8 cellular contexts compared by ENCODE assay signal in genomic region chr21:37207441-37208009, GRCh38. TPM values are rescaled to one million over a fixed set of nuclear protein-coding genes. Genes with fewer than 3 reads are reported as not detected.
A peak's percentile ranks its signal among the peaks of the same experiment; 100 is the strongest.
DNase-seq lines count a peak whose midpoint lies in the region; ATAC-seq, FAIRE-seq and TF ChIP-seq lines count a peak whose summit lies in the region.

No MANE protein-coding gene starts in this region.

- FAIRE-seq in bronchial epithelial cell (lab: Jason Lieb, UNC), result no peak

- H3K36me3 ChIP-seq in bronchial epithelial cell (ENCODE audit: control insufficient read depth, insufficient read depth, low read length) (no peaks in the 10 kb centered on the region), neural cell (ENCODE audit: insufficient read depth, low read length) (peaks cover 12% of the 10 kb centered on the region), brain microvascular endothelial cell (replicated peaks) (peaks cover 19% of the 10 kb centered on the region)

- no peaks in the 10 kb centered on the region for H3K79me2 ChIP-seq in neural cell (replicated peaks; ENCODE audit: insufficient read depth, low read length)

- TF ChIP-seq RAD21 in neural cell (conservative IDR thresholded peaks at IDR 0.05), result no peak

- in situ Hi-C loops in brain microvascular endothelial cell (cut with HindIII; ENCODE audit: low pct_ligation_motif_present, low sequenced_read_pairs), result no loop called here

- no peak overlapping the region for H2AFZ ChIP-seq in neural cell (ENCODE audit: low read depth, low read length)

- H3K27ac ChIP-seq in neural cell (ENCODE audit: low read length) (no peak overlapping the region), brain microvascular endothelial cell (no peak overlapping the region)

- no peaks in the 10 kb centered on the region for H3K27me3 ChIP-seq in bronchial epithelial cell (ENCODE audit: control insufficient read depth, insufficient read depth, low read length)
- H3K27me3 ChIP-seq in neural cell (ENCODE audit: insufficient read depth, low read depth, low read length), result no peaks in the 10 kb centered on the region
- no peaks in the 10 kb centered on the region for H3K27me3 ChIP-seq in brain microvascular endothelial cell (replicated peaks)

- H3K9ac ChIP-seq in neural cell (ENCODE audit: low read length), result no peak overlapping the region

- H3F3A ChIP-seq in neural cell (ENCODE audit: insufficient read depth, low read length, poor library complexity, severe bottlenecking), result no peaks in the 10 kb centered on the region

- no peaks in the 10 kb centered on the region for H3K9me3 ChIP-seq in neural cell (ENCODE audit: low read length)

- TF ChIP-seq EP300 in neural cell (conservative IDR thresholded peaks at IDR 0.05; ENCODE audit: poor library complexity, severe bottlenecking), result no peak

- peak; percentile 45 for ATAC-seq in GM21737 (IDR thresholded peaks at IDR 0.05; ENCODE audit: unreplicated experiment)
- no peak for ATAC-seq in GM19467 (IDR thresholded peaks at IDR 0.05; ENCODE audit: unreplicated experiment)

- TF ChIP-seq CTCF in bronchial epithelial cell (IDR thresholded peaks at IDR 0.05; ENCODE audit: insufficient read depth, low read length, severe bottlenecking), result no peak
- no peak for TF ChIP-seq CTCF in neural cell (IDR thresholded peaks at IDR 0.05; ENCODE audit: poor library complexity, severe bottlenecking)
- no peak for TF ChIP-seq CTCF in brain microvascular endothelial cell (IDR thresholded peaks at IDR 0.05; ENCODE audit: low read depth, low read length, missing control alignments)

- no peak overlapping the region for H3K4me3 ChIP-seq in bronchial epithelial cell (ENCODE audit: low read depth, low read length)
- H3K4me3 ChIP-seq in neural cell (ENCODE audit: low read length), result no peak overlapping the region
- no peak overlapping the region for H3K4me3 ChIP-seq in brain microvascular endothelial cell (ENCODE audit: low read depth, low read length)

- no peaks in the 10 kb centered on the region for H4K20me1 ChIP-seq in neural cell (ENCODE audit: insufficient read depth)

- H3K4me2 ChIP-seq in neural cell (ENCODE audit: low read length), result no peak overlapping the region

- DNase-seq in NCI-H345 (lab: John Stamatoyannopoulos, UW) (peak; percentile 43), NCI-H345 treated with DMSO at 0.1 percent for 48 hours (lab: John Stamatoyannopoulos, UW; ENCODE audit: unreplicated experiment) (no peak), LoVo (ENCODE audit: low spot score) (peak; percentile 39), bronchial epithelial cell (ENCODE audit: low read depth) (peak; percentile 40), brain microvascular endothelial cell (no peak)

- no peaks in the 10 kb centered on the region for H3K9me2 ChIP-seq in neural cell (ENCODE audit: insufficient read depth, low read length)

TF ChIP-seq in neural cell, 6 proteins besides CTCF, POLR2A, EP300 and RAD21:
- TF ChIP-seq SMC3 (conservative IDR thresholded peaks at IDR 0.05; ENCODE audit: poor library complexity), result no peak
- TF ChIP-seq POLR2AphosphoS5 (IDR thresholded peaks at IDR 0.05), result peak; percentile 3
- TF ChIP-seq EZH2 (IDR thresholded peaks at IDR 0.05; ENCODE audit: borderline replicate concordance, insufficient read depth, low read length, poor library complexity, severe bottlenecking), result no peak
- TF ChIP-seq, protein P1, sequence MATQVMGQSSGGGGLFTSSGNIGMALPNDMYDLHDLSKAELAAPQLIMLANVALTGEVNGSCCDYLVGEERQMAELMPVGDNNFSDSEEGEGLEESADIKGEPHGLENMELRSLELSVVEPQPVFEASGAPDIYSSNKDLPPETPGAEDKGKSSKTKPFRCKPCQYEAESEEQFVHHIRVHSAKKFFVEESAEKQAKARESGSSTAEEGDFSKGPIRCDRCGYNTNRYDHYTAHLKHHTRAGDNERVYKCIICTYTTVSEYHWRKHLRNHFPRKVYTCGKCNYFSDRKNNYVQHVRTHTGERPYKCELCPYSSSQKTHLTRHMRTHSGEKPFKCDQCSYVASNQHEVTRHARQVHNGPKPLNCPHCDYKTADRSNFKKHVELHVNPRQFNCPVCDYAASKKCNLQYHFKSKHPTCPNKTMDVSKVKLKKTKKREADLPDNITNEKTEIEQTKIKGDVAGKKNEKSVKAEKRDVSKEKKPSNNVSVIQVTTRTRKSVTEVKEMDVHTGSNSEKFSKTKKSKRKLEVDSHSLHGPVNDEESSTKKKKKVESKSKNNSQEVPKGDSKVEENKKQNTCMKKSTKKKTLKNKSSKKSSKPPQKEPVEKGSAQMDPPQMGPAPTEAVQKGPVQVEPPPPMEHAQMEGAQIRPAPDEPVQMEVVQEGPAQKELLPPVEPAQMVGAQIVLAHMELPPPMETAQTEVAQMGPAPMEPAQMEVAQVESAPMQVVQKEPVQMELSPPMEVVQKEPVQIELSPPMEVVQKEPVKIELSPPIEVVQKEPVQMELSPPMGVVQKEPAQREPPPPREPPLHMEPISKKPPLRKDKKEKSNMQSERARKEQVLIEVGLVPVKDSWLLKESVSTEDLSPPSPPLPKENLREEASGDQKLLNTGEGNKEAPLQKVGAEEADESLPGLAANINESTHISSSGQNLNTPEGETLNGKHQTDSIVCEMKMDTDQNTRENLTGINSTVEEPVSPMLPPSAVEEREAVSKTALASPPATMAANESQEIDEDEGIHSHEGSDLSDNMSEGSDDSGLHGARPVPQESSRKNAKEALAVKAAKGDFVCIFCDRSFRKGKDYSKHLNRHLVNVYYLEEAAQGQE (IDR thresholded peaks at IDR 0.05; ENCODE audit: borderline replicate concordance), result no peak
- TF ChIP-seq TAF1 (IDR thresholded peaks at IDR 0.05; ENCODE audit: low read depth), result no peak
- TF ChIP-seq MXI1 (conservative IDR thresholded peaks at IDR 0.05; ENCODE audit: poor library complexity, severe bottlenecking), result peak; percentile 5

RNA-seq across cellular contexts. Expression of gene VPS26C, which starts 59.6 kb away (rescaled TPM):
- total RNA-seq in bronchial epithelial cell, result 50.4 and 50.5 TPM in 2 replicates
- 46.9 and 55.5 TPM in 2 replicates for polyA plus RNA-seq in neural cell
- 60.4 and 63.9 TPM in 2 replicates for polyA minus RNA-seq in neural cell

Comparison
In these comparisons a context has a peak if more than half of its experiments do, and no peak if none do; other contexts are left out.
1. DNase-seq: peak in NCI-H345 (single experiment), LoVo (single experiment) and bronchial epithelial cell (single experiment); none in NCI-H345 treated with DMSO at 0.1 percent for 48 hours (single experiment) and brain microvascular endothelial cell (single experiment).